Comparison of ENCODE assay signal across 1 cellular context in genomic region chr7:132697032-132697431, GRCh38.
TF ChIP-seq lines count a peak whose summit lies in the region.

No MANE protein-coding gene starts in this region.

TF ChIP-seq in GM23338, 12 proteins besides CTCF, POLR2A, EP300 and RAD21 (continued from another document):
- TF ChIP-seq EZH2 (IDR thresholded peaks at IDR 0.05; ENCODE audit: low read depth, unreplicated experiment) (no peak), CREB1 (CRISPR knock-in tag; IDR thresholded peaks at IDR 0.05; ENCODE audit: low read depth) (no peak), ZNF331 (CRISPR knock-in tag; IDR thresholded peaks at IDR 0.05; ENCODE audit: low read depth) (no peak), STAT1 (IDR thresholded peaks at IDR 0.05; ENCODE audit: unreplicated experiment) (no peak), REST (IDR thresholded peaks at IDR 0.05; ENCODE audit: unreplicated experiment) (no peak)
